ENCODE assay signal across 10 cellular contexts in genomic region chr19:4636761-4637160, GRCh38. TPM values are rescaled to one million over a fixed set of nuclear protein-coding genes. Genes with fewer than 3 reads are reported as not detected.
DNase-seq lines count a peak whose midpoint lies in the region; ATAC-seq, FAIRE-seq and TF ChIP-seq lines count a peak whose summit lies in the region.
"Had no signal": no experiment of that assay in that cellular context is flagged by ENCODE, and none has a peak within 500 bp of the region (broad histone marks: within the 10 kb centered on the region; RNA-seq: fewer than 3 reads in every experiment).

No MANE protein-coding gene starts in this region.

- H3K4me3 ChIP-seq in A549 (no peak overlapping the region), HEK293 (ENCODE audit: low read depth, low read length) (no peak overlapping the region), ascending aorta (peak overlapping the region; percentile 50 to 71), mucosa of stomach (ENCODE audit: low read length) (no peak overlapping the region)

- peak overlapping the region; percentile 75 for H3K9ac ChIP-seq in mucosa of stomach (ENCODE audit: low read length)

- peaks cover 33% of the 10 kb centered on the region for H3K4me1 ChIP-seq in A549
- H3K4me1 ChIP-seq in HEK293 (ENCODE audit: control insufficient read depth, insufficient read depth, low read length): no peaks in the 10 kb centered on the region; the same call in 1 of the 2 replicates
- H3K4me1 ChIP-seq in ascending aorta: peaks cover 5 to 12% of the 10 kb centered on the region in 2 donors
- peaks cover 35% of the 10 kb centered on the region for H3K4me1 ChIP-seq in mucosa of stomach (ENCODE audit: control insufficient read depth, insufficient read depth, low read length)

- CTCF ChIA-PET in A549 (lab: Yijun Ruan, JAX): interaction anchor here (0.6 to 3.4 kb wide), 34 partner anchors 8 to 267 kb away, joined by 3 to 118 read pairs (median 6); partner anchors contain the start of genes HDGFL2 and SEMA6B
- CTCF ChIA-PET in HEK293 (lab: Yijun Ruan, JAX): interaction anchor here (0.5 to 3.3 kb wide), 41 partner anchors 11 to 371 kb away, joined by 3 to 48 read pairs (median 6); partner anchors contain the start of genes FEM1A, PLIN5 and SEMA6B

- intact Hi-C loops in ascending aorta (cut with DNase I): loop anchor here (1.0 to 5.0 kb wide), 2 partner anchors 59 to 79 kb away; no protein-coding TSS in a partner anchor

- H3K4me2 ChIP-seq in A549: peak overlapping the region; percentile 92

- no peak for FAIRE-seq in A549 (lab: Jason Lieb, UNC)
- FAIRE-seq: islet of Langerhans had no signal

- H3K27me3 ChIP-seq in ascending aorta (no peaks in the 10 kb centered on the region), mucosa of stomach (ENCODE audit: control insufficient read depth, insufficient read depth, low read length) (peaks cover 18% of the 10 kb centered on the region)

- TF ChIP-seq EP300 in A549 (IDR thresholded peaks at IDR 0.05): no peak

- no peak for DNase-seq in A549 (ENCODE audit: low read depth in 1 of 2, low spot score in 1 of 2)
- DNase-seq in ascending aorta (ENCODE audit: low spot score in 2 of 2): no peak
- DNase-seq in HuH-7.5 (ENCODE audit: low spot score): no peak
- DNase-seq in NCI-H1105 treated with DMSO at 0.1 percent for 48 hours (lab: John Stamatoyannopoulos, UW): no peak
- no peak for DNase-seq in HPDE6-E6E7 (ENCODE audit: extremely low spot score)
- no peak for DNase-seq in NCI-H2029 (lab: John Stamatoyannopoulos, UW)
- DNase-seq: NCI-H446 treated with DMSO at 0.1 percent for 48 hours had no signal

- WGBS in A549 (ENCODE audit: missing lambda C conversion rate): 72% methylated on average over 8 of the region's 8 CpGs

- TF ChIP-seq POLR2A in A549 (IDR thresholded peaks at IDR 0.05; ENCODE audit: low read length): no peak

- H3K9me3 ChIP-seq in A549 (no peaks in the 10 kb centered on the region), HEK293 (ENCODE audit: control insufficient read depth, insufficient read depth, low read depth, low read length) (no peaks in the 10 kb centered on the region), ascending aorta (no peaks in the 10 kb centered on the region), mucosa of stomach (ENCODE audit: control insufficient read depth, low read length) (no peaks in the 10 kb centered on the region)

- H3K27ac ChIP-seq in A549 (peak overlapping the region; percentile 81 to 92; a peak in 4 of 6 replicates), HEK293 (ENCODE audit: extremely low read depth, low read depth, low read length) (no peak overlapping the region), ascending aorta (no peak overlapping the region)

- no peak for ATAC-seq in A549

- TF ChIP-seq CTCF in A549 (IDR thresholded peaks at IDR 0.05): no peak
- TF ChIP-seq CTCF in HEK293 (tag by site-specific recombination; IDR thresholded peaks at IDR 0.05): no peak
- no peak for TF ChIP-seq CTCF in ascending aorta (IDR thresholded peaks at IDR 0.05)

- POLR2A ChIA-PET in A549 (lab: Yijun Ruan, JAX) (no interaction called here), HEK293 (lab: Yijun Ruan, JAX) (interaction anchor here (0.5 kb wide), 2 partner anchors 8 to 29 kb away, joined by 3 to 4 read pairs; no protein-coding TSS in a partner anchor)

- H3K36me3 ChIP-seq in HEK293 (ENCODE audit: control insufficient read depth in 2 of 2, insufficient read depth in 1 of 2, low read length in 2 of 2) (no peaks in the 10 kb centered on the region), ascending aorta (no peaks in the 10 kb centered on the region), mucosa of stomach (ENCODE audit: control insufficient read depth, insufficient read depth, low read length) (no peaks in the 10 kb centered on the region)

- no peak for TF ChIP-seq RAD21 in A549 (conservative IDR thresholded peaks at IDR 0.05 in 1 of 2, IDR thresholded peaks at IDR 0.05 in 1 of 2)

TF ChIP-seq in A549, 52 proteins besides CTCF, POLR2A, EP300 and RAD21:
- TF ChIP-seq SREBF2 (IDR thresholded peaks at IDR 0.05) (no peak), HDAC2 (IDR thresholded peaks at IDR 0.05) (no peak), HOXB13 (CRISPR knock-in tag; IDR thresholded peaks at IDR 0.05; ENCODE audit: low read depth) (no peak), ZC3H11A (IDR thresholded peaks at IDR 0.05) (no peak), NFE2L2 (conservative IDR thresholded peaks at IDR 0.05; ENCODE audit: low read length) (no peak), HEYL (CRISPR knock-in tag; IDR thresholded peaks at IDR 0.05) (no peak), NR3C1 (IDR thresholded peaks at IDR 0.05) (no peak)
TF ChIP-seq in A549: peak in this region for 0.

TF ChIP-seq in HEK293, 187 proteins besides CTCF, POLR2A, EP300 and RAD21:
- no peak for TF ChIP-seq OSR2 (tag by site-specific recombination; IDR thresholded peaks at IDR 0.05)
- no peak for TF ChIP-seq ZNF398 (tag by site-specific recombination; IDR thresholded peaks at IDR 0.05)
- no peak for TF ChIP-seq ZNF843 (tag by site-specific recombination; IDR thresholded peaks at IDR 0.05)
- TF ChIP-seq, protein P1, sequence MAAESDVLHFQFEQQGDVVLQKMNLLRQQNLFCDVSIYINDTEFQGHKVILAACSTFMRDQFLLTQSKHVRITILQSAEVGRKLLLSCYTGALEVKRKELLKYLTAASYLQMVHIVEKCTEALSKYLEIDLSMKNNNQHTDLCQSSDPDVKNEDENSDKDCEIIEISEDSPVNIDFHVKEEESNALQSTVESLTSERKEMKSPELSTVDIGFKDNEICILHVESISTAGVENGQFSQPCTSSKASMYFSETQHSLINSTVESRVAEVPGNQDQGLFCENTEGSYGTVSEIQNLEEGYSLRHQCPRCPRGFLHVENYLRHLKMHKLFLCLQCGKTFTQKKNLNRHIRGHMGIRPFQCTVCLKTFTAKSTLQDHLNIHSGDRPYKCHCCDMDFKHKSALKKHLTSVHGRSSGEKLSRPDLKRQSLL (tag by site-specific recombination; IDR thresholded peaks at IDR 0.05): 0 out of 2 replicates have a peak, but pooled peaks have one; percentile 11
- no peak for TF ChIP-seq ZSCAN30 (tag by site-specific recombination; IDR thresholded peaks at IDR 0.05)
- TF ChIP-seq, protein P2, sequence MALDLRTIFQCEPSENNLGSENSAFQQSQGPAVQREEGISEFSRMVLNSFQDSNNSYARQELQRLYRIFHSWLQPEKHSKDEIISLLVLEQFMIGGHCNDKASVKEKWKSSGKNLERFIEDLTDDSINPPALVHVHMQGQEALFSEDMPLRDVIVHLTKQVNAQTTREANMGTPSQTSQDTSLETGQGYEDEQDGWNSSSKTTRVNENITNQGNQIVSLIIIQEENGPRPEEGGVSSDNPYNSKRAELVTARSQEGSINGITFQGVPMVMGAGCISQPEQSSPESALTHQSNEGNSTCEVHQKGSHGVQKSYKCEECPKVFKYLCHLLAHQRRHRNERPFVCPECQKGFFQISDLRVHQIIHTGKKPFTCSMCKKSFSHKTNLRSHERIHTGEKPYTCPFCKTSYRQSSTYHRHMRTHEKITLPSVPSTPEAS (tag by site-specific recombination; IDR thresholded peaks at IDR 0.05): no peak
- no peak for TF ChIP-seq ZNF140 (tag by site-specific recombination; IDR thresholded peaks at IDR 0.05)
- peak; percentile 41; the same call in 1 of the 2 replicates for TF ChIP-seq ZBTB48 (tag by site-specific recombination; IDR thresholded peaks at IDR 0.05)
- no peak for TF ChIP-seq ZNF2 (tag by site-specific recombination; IDR thresholded peaks at IDR 0.05)
- TF ChIP-seq ZNF596 (tag by site-specific recombination; IDR thresholded peaks at IDR 0.05): no peak
- no peak for TF ChIP-seq ZFP69B (tag by site-specific recombination; IDR thresholded peaks at IDR 0.05)
- TF ChIP-seq HOXD13 (CRISPR knock-in tag; IDR thresholded peaks at IDR 0.05; ENCODE audit: borderline replicate concordance): no peak
- peak; percentile 27; the same call in 1 of the 2 replicates for TF ChIP-seq ZBTB8A (tag by site-specific recombination; IDR thresholded peaks at IDR 0.05)
- no peak for TF ChIP-seq ZNF621 (tag by site-specific recombination; IDR thresholded peaks at IDR 0.05)

RNA-seq across cellular contexts. Expression of gene TNFAIP8L1, which starts 2.6 kb away (rescaled TPM):
- polyA plus RNA-seq in A549 (2011; rRNA removed) (3.2 TPM in 2 replicates), A549 (2017; fragmentation: RNase III; extraction: RNeasy Plus Mini Kit Qiagen cat#74134 plus additional on column Dnase treatment) (4.9 to 5.9 TPM (median 5.4 TPM) in 3 replicates)
- polyA plus RNA-seq in A549 (2012; cell fraction: cytosol; rRNA removed): 3.5 and 4.9 TPM in 2 replicates
- polyA plus RNA-seq in A549 (2012; cell fraction: nucleus; rRNA removed): 3.0 TPM in 2 replicates
- polyA minus RNA-seq in A549 (2011; rRNA and poly(A)+ RNA removed): 2.7 and 3.2 TPM in 2 replicates
- total RNA-seq in ascending aorta: 0.64 TPM

RNA-seq across cellular contexts. Expression of gene MYDGF, which starts 33.4 kb away (rescaled TPM):
- 62.1 and 63.3 TPM in 2 replicates for polyA plus RNA-seq in A549 (2011; rRNA removed)
- 191 and 198 TPM in 2 replicates for polyA plus RNA-seq in A549 (2012; cell fraction: cytosol; rRNA removed)
- 105 and 146 TPM in 2 replicates for polyA plus RNA-seq in A549 (2012; cell fraction: nucleus; rRNA removed)
- 101 to 107 TPM (median 104 TPM) in 3 replicates for polyA plus RNA-seq in A549 (2017; fragmentation: RNase III; extraction: RNeasy Plus Mini Kit Qiagen cat#74134 plus additional on column Dnase treatment)
- 26.6 and 34.4 TPM in 2 replicates for polyA minus RNA-seq in A549 (2011; rRNA and poly(A)+ RNA removed)
- total RNA-seq in ascending aorta: 49.0 TPM

Comparison
In these comparisons a context has a peak if more than half of its experiments do, and no peak if none do; other contexts are left out.
1. H3K27ac ChIP-seq: peak in A549 (2 of 2); none in HEK293 (single experiment) and ascending aorta (0 of 2).
2. H3K4me3 ChIP-seq: peak in ascending aorta (2 of 2); none in A549 (single experiment), HEK293 (single experiment) and mucosa of stomach (single experiment).